In genomic region chr7:120055300-120055699, GRCh38 we compare ENCODE assay signal across 19 cellular contexts.
DNase-seq lines count a peak whose midpoint lies in the region; ATAC-seq, FAIRE-seq and TF ChIP-seq lines count a peak whose summit lies in the region.
"Had no signal": no experiment of that assay in that cellular context is flagged by ENCODE, and none has a peak within 500 bp of the region (broad histone marks: within the 10 kb centered on the region; RNA-seq: fewer than 3 reads in every experiment).

No MANE protein-coding gene starts in this region.

- H3K9ac ChIP-seq in colonic mucosa (ENCODE audit: low read depth in 2 of 2, low read length in 2 of 2), result no peak overlapping the region

- no peaks in the 10 kb centered on the region for H3K27me3 ChIP-seq in gastrocnemius medialis
- no peaks in the 10 kb centered on the region for H3K27me3 ChIP-seq in prostate gland (replicated peaks; ENCODE audit: insufficient read depth)
- H3K27me3 ChIP-seq in heart right ventricle, result no peaks in the 10 kb centered on the region
- no peaks in the 10 kb centered on the region for H3K27me3 ChIP-seq in colonic mucosa

- intact Hi-C loops in gastrocnemius medialis (cut with DNase I; ENCODE audit: low total_unique reads), result no loop called here
- intact Hi-C loops in prostate gland (cut with DNase I), result no loop called here
- intact Hi-C loops in heart right ventricle (cut with DNase I), result no loop called here
- intact Hi-C loops in colonic mucosa (cut with DNase I), result no loop called here

- 82% methylated on average over 4 of the region's 4 CpGs for WGBS in prostate gland
- 84% methylated on average over 4 of the region's 4 CpGs for WGBS in heart right ventricle, 2 donors

- ATAC-seq in gastrocnemius medialis (no peak), heart right ventricle (no peak)
- no peak for ATAC-seq in activated CD4-positive, CD25-positive, alpha-beta regulatory T cell treated with anti-CD3 and anti-CD28 coated beads, Interleukin-2, amount 50 U/mL, for 24 hours

- no peak for FAIRE-seq in H54 (lab: Jason Lieb, UNC)
- peak; percentile 63 for FAIRE-seq in RCC 7860 (lab: Jason Lieb, UNC)
- FAIRE-seq: endometrium, G401.6, GM18507, HTR-8/SVneo had no signal

- TF ChIP-seq POLR2A in H54 (IDR thresholded peaks at IDR 0.05; ENCODE audit: low read depth, low read length) (no peak), gastrocnemius medialis (IDR thresholded peaks at IDR 0.05) (no peak), prostate gland (IDR thresholded peaks at IDR 0.05) (no peak)

- in situ Hi-C loops in gastrocnemius medialis (cut with MboI; ENCODE audit: low sequenced_read_pairs in 4 of 4), result no loop called here

- H3K4me1 ChIP-seq in gastrocnemius medialis, result peaks cover 0 to 4% of the 10 kb centered on the region in 2 donors
- no peaks in the 10 kb centered on the region for H3K4me1 ChIP-seq in prostate gland (replicated peaks)
- peaks cover 0 to 5% (median 0%) of the 10 kb centered on the region in 9 donors for H3K4me1 ChIP-seq in heart right ventricle
- no peaks in the 10 kb centered on the region for H3K4me1 ChIP-seq in colonic mucosa
- H3K4me1 ChIP-seq: HAP-1 had no signal

- H3K27ac ChIP-seq in gastrocnemius medialis (peak overlapping the region in 3 of 4 donors; percentile 18 to 63 (median 54)), prostate gland (no peak overlapping the region), heart right ventricle (no peak overlapping the region), colonic mucosa (no peak overlapping the region)

- no peaks in the 10 kb centered on the region for H3K36me3 ChIP-seq in gastrocnemius medialis
- no peaks in the 10 kb centered on the region for H3K36me3 ChIP-seq in prostate gland
- H3K36me3 ChIP-seq in heart right ventricle, result no peaks in the 10 kb centered on the region
- no peaks in the 10 kb centered on the region for H3K36me3 ChIP-seq in colonic mucosa
- H3K36me3 ChIP-seq: HAP-1 had no signal

- no peaks in the 10 kb centered on the region for H3K9me3 ChIP-seq in gastrocnemius medialis
- no peaks in the 10 kb centered on the region for H3K9me3 ChIP-seq in prostate gland
- H3K9me3 ChIP-seq in heart right ventricle, result peaks cover 0 to 4% (median 0%) of the 10 kb centered on the region in 11 donors
- H3K9me3 ChIP-seq in colonic mucosa, result no peaks in the 10 kb centered on the region
- H3K9me3 ChIP-seq: HAP-1 had no signal

- H3K4me3 ChIP-seq in fibroblast of mammary gland (ENCODE audit: control insufficient read depth, low read depth, low read length) (no peak overlapping the region), gastrocnemius medialis (no peak overlapping the region), prostate gland (no peak overlapping the region), heart right ventricle (no peak overlapping the region), colonic mucosa (no peak overlapping the region)
- H3K4me3 ChIP-seq: HAP-1 had no signal

- DNase-seq in H54 (ENCODE audit: insufficient read length, low spot score) (peak; percentile 12), RCC 7860 (ENCODE audit: low spot score) (peak; percentile 79), fibroblast of mammary gland (ENCODE audit: low read depth) (peak; percentile 89), gastrocnemius medialis (no peak), prostate gland (ENCODE audit: low spot score) (no peak), heart right ventricle (no peak), colonic mucosa (no peak)
- DNase-seq: activated CD4-positive, alpha-beta T cell treated with anti-CD3 and anti-CD28 coated beads, Interleukin-2, amount 50 U/mL, for 48 hours; CD4-positive, CD25-positive, alpha-beta regulatory T cell; NCI-H1105; NCI-H345; retina; stimulated activated naive CD4-positive, alpha-beta T cell treated with Interleukin-2 at 50 U/mL for 16 hours had no signal

- TF ChIP-seq CTCF in fibroblast of mammary gland (conservative IDR thresholded peaks at IDR 0.05; ENCODE audit: control insufficient read depth, insufficient read depth, low read depth, low read length) (no peak), gastrocnemius medialis (IDR thresholded peaks at IDR 0.05 in 4 of 5, conservative IDR thresholded peaks at IDR 0.05 in 1 of 5) (no peak), prostate gland (IDR thresholded peaks at IDR 0.05) (no peak), heart right ventricle (IDR thresholded peaks at IDR 0.05) (no peak), colonic mucosa (IDR thresholded peaks at IDR 0.05) (no peak)

Comparison
In these comparisons a context has a peak if more than half of its experiments do, and no peak if none do; other contexts are left out.
1. DNase-seq: peak in H54 (single experiment), RCC 7860 (single experiment) and fibroblast of mammary gland (single experiment); none in gastrocnemius medialis (0 of 2), prostate gland (single experiment), heart right ventricle (0 of 2) and colonic mucosa (single experiment).
2. H3K27ac ChIP-seq: peak in gastrocnemius medialis (3 of 4); none in prostate gland (0 of 2), heart right ventricle (0 of 10) and colonic mucosa (single experiment).